Comparison of ENCODE assay signal across 9 cellular contexts in genomic region chr2:191115391-191115790, GRCh38. TPM values are rescaled to one million over a fixed set of nuclear protein-coding genes. Genes with fewer than 3 reads are reported as not detected.
A peak's percentile ranks its signal among the peaks of the same experiment; 100 is the strongest.
DNase-seq lines count a peak whose midpoint lies in the region; ATAC-seq and TF ChIP-seq lines count a peak whose summit lies in the region.
"Had no signal": no experiment of that assay in that cellular context is flagged by ENCODE, and none has a peak within 500 bp of the region (broad histone marks: within the 10 kb centered on the region; RNA-seq: fewer than 3 reads in every experiment).

No MANE protein-coding gene starts in this region.

- no peaks in the 10 kb centered on the region for H3K27me3 ChIP-seq in vagina
- H3K27me3 ChIP-seq: body of pancreas had no signal

- H3K27ac ChIP-seq in vagina: no peak overlapping the region
- H3K27ac ChIP-seq: body of pancreas had no signal

- peak; percentile 80 for DNase-seq in HT1080 (ENCODE audit: low read depth)
- peak; percentile 38 for DNase-seq in activated naive CD4-positive, alpha-beta T cell treated with anti-CD3 and anti-CD28 coated beads, Interleukin-2, amount 50 U/mL, for 16 hours
- peak; percentile 14 to 16 for DNase-seq in stimulated activated CD8-positive, alpha-beta memory T cell treated with anti-CD3 and anti-CD28 coated beads, Interleukin-2, amount 100 ng/mL, for 1 hour (ENCODE audit: low read depth in 2 of 2)
- DNase-seq in vagina (ENCODE audit: extremely low spot score in 2 of 2): no peak
- DNase-seq in NCI-H1930 (lab: John Stamatoyannopoulos, UW): no peak
- DNase-seq in left colon: no peak
- DNase-seq in cortex of kidney (lab: John Stamatoyannopoulos, UW): no peak

- TF ChIP-seq CTCF in vagina (IDR thresholded peaks at IDR 0.05): no peak

- ATAC-seq in GM21423 (IDR thresholded peaks at IDR 0.05; ENCODE audit: unreplicated experiment): peak; percentile 24
- ATAC-seq in left colon: no peak
- ATAC-seq: body of pancreas had no signal

- no peaks in the 10 kb centered on the region for H3K9me3 ChIP-seq in vagina
- H3K9me3 ChIP-seq: body of pancreas had no signal

- no peak for TF ChIP-seq POLR2A in vagina (IDR thresholded peaks at IDR 0.05)

- intact Hi-C loops in vagina (cut with DNase I) (no loop called here), left colon (cut with DNase I, micrococcal nuclease) (no loop called here)

- H3K4me1 ChIP-seq in vagina: no peaks in the 10 kb centered on the region
- H3K4me1 ChIP-seq: body of pancreas had no signal

- no peaks in the 10 kb centered on the region for H3K36me3 ChIP-seq in vagina

- H3K4me3 ChIP-seq in vagina: no peak overlapping the region
- H3K4me3 ChIP-seq: body of pancreas had no signal

RNA-seq across cellular contexts. Expression of gene STAT4, which starts 35.4 kb away (rescaled TPM):
- total RNA-seq in HT1080 (2014; rRNA removed; shearing (Covaris generic)): not detected in 2 replicates
- polyA plus RNA-seq in HT1080 (2015; cell fraction: cytosol; rRNA removed): 0.10 and 0.14 TPM in 2 replicates
- 0.06 TPM in 1 of 2 replicates, not detected in the other for polyA plus RNA-seq in HT1080 (2015; cell fraction: nucleus; rRNA removed)
- total RNA-seq in vagina (9.1 TPM), left colon (1 to 10 TPM; 1.7 to 2.3 TPM)

Comparison
In these comparisons a context has a peak if more than half of its experiments do, and no peak if none do; other contexts are left out.
1. DNase-seq: peak in HT1080 (single experiment), activated naive CD4-positive, alpha-beta T cell treated with anti-CD3 and anti-CD28 coated beads, Interleukin-2, amount 50 U/mL, for 16 hours (single experiment) and stimulated activated CD8-positive, alpha-beta memory T cell treated with anti-CD3 and anti-CD28 coated beads, Interleukin-2, amount 100 ng/mL, for 1 hour (2 of 2); none in vagina (0 of 2), NCI-H1930 (0 of 2), left colon (0 of 2) and cortex of kidney (single experiment).